In genomic region chr21:45850181-45850580, GRCh38 we compare ENCODE assay signal across 16 cellular contexts.
"Had no signal": no experiment of that assay in that cellular context is flagged by ENCODE, and none has a peak within 500 bp of the region (broad histone marks: within the 10 kb centered on the region; RNA-seq: fewer than 3 reads in every experiment).

No MANE protein-coding gene starts in this region.

- H3K9me3 Mint-ChIP-seq: immature natural killer cell; naive thymus-derived CD8-positive, alpha-beta T cell had no signal

- ATAC-seq: gastrocnemius medialis; left colon; mucosa of descending colon; naive thymus-derived CD8-positive, alpha-beta T cell had no signal

- DNase-seq: effector memory CD4-positive, alpha-beta T cell; gastrocnemius medialis; immature natural killer cell; kidney; left colon; mammary epithelial cell; mucosa of descending colon; naive thymus-derived CD8-positive, alpha-beta T cell; small intestine; stimulated activated CD4-positive, alpha-beta T cell treated with anti-CD3 and anti-CD28 coated beads, Interleukin-2, amount 100 ng/mL, for 48 hours; stimulated activated naive CD4-positive, alpha-beta T cell treated with Interleukin-2 at 50 U/mL for 16 hours; testis had no signal

- H3K4me1 Mint-ChIP-seq: immature natural killer cell had no signal

- H3K27ac ChIP-seq: epithelial cell of prostate, esophagus muscularis mucosa, gastrocnemius medialis, neutrophil, testis, tibial nerve had no signal

- H3K9me3 ChIP-seq: esophagus muscularis mucosa, gastrocnemius medialis, mucosa of descending colon, neutrophil, testis, tibial nerve had no signal

- H3K4me3 ChIP-seq: esophagus muscularis mucosa, gastrocnemius medialis, mucosa of descending colon, testis, tibial nerve had no signal

- H3K27me3 ChIP-seq: neutrophil, testis, tibial nerve had no signal

- H3K4me1 ChIP-seq: testis had no signal

- H3K27ac Mint-ChIP-seq: immature natural killer cell had no signal

- H3K36me3 ChIP-seq: gastrocnemius medialis had no signal

- H3K4me3 Mint-ChIP-seq: immature natural killer cell; naive thymus-derived CD8-positive, alpha-beta T cell had no signal
